Comparison of ENCODE assay signal across 17 cellular contexts in the genomic region with DNA sequence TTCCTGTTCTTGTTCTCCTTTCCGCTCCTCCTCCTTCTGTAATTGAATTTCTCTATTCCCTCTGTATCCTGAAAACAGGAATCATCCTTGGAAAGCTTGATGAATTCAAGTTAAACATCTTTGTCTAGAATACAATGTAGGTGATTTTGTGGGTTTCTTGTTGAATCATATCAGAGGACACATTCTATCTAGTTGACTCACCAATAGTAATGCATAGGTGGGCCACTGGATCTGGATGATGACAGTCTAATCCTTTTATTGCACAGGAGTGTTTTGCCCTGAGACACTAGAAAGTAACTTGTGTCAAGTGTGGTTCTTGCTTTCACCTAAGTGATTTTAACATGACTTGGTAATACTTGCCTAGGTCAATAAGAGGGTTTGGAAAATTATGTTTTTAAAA.
"Had no signal": no experiment of that assay in that cellular context is flagged by ENCODE, and none has a peak within 500 bp of the region (broad histone marks: within the 10 kb centered on the region; RNA-seq: fewer than 3 reads in every experiment).

No MANE protein-coding gene starts in this region.

- DNase-seq: activated CD4-positive, alpha-beta T cell treated with anti-CD3 and anti-CD28 coated beads, Interleukin-2, amount 50 U/mL, for 48 hours; activated CD8-positive, alpha-beta memory T cell treated with anti-CD3 and anti-CD28 coated beads, Interleukin-2, amount 10 ng/mL, durations not matched to agents 7 days and 5 days; activated naive CD4-positive, alpha-beta T cell treated with anti-CD3 and anti-CD28 coated beads, Interleukin-2, amount 50 U/mL, for 16 hours; activated T-cell treated with anti-CD3 and anti-CD28 coated beads, Interleukin-2, amount 50 U/mL, for 1 hour; adrenal gland; central memory CD4-positive, alpha-beta T cell; colonic mucosa; heart left ventricle; left ventricle myocardium inferior; naive thymus-derived CD8-positive, alpha-beta T cell; pancreas; upper lobe of right lung; WERI-Rb-1 had no signal

- H3K36me3 ChIP-seq: adrenal gland, colonic mucosa, heart left ventricle, left ventricle myocardium inferior, pancreas, thoracic aorta, upper lobe of right lung, WERI-Rb-1 had no signal

- H3K9me3 ChIP-seq: adrenal gland, colonic mucosa, pancreas, thoracic aorta, upper lobe of right lung had no signal

- H3K27me3 ChIP-seq: adrenal gland, colonic mucosa, heart left ventricle, pancreas, upper lobe of right lung had no signal

- H3K9me3 Mint-ChIP-seq: T-helper 1 cell treated with Interleukin-12 subunit alpha and Interleukin-12 subunit beta and Interleukin-4 antibody, amounts not matched to agents 30 μg/mL and 1 μg/mL, for 36 hours had no signal

- H3K27ac ChIP-seq: adrenal gland, colonic mucosa, heart left ventricle, left ventricle myocardium inferior, pancreas, thoracic aorta, upper lobe of right lung, WERI-Rb-1 had no signal

- H3K27ac Mint-ChIP-seq: activated CD8-positive, alpha-beta memory T cell treated with anti-CD3 and anti-CD28 coated beads, Interleukin-2, amount 10 ng/mL, durations not matched to agents 7 days and 5 days; memory B cell; naive thymus-derived CD8-positive, alpha-beta T cell; stimulated activated effector memory CD8-positive, alpha-beta T cell treated with anti-CD3 and anti-CD28 coated beads, Interleukin-12 subunit alpha, Interleukin-12 subunit beta, amount 100 ng/mL, for 72 hours; T-helper 1 cell treated with Interleukin-12 subunit alpha and Interleukin-12 subunit beta and Interleukin-4 antibody, amounts not matched to agents 30 μg/mL and 1 μg/mL, for 36 hours had no signal

- ATAC-seq: activated CD8-positive, alpha-beta memory T cell treated with anti-CD3 and anti-CD28 coated beads, Interleukin-2, amount 10 ng/mL, durations not matched to agents 7 days and 5 days; heart left ventricle; naive thymus-derived CD8-positive, alpha-beta T cell; pancreas; stimulated activated effector memory CD8-positive, alpha-beta T cell treated with anti-CD3 and anti-CD28 coated beads, Interleukin-12 subunit alpha, Interleukin-12 subunit beta, amount 100 ng/mL, for 72 hours; upper lobe of right lung had no signal

- H3K4me3 ChIP-seq: adrenal gland, colonic mucosa, heart left ventricle, left ventricle myocardium inferior, pancreas, thoracic aorta, upper lobe of right lung had no signal

- H3K36me3 Mint-ChIP-seq: activated CD8-positive, alpha-beta memory T cell treated with anti-CD3 and anti-CD28 coated beads, Interleukin-2, amount 10 ng/mL, durations not matched to agents 7 days and 5 days; memory B cell; naive thymus-derived CD8-positive, alpha-beta T cell; stimulated activated effector memory CD8-positive, alpha-beta T cell treated with anti-CD3 and anti-CD28 coated beads, Interleukin-12 subunit alpha, Interleukin-12 subunit beta, amount 100 ng/mL, for 72 hours had no signal

- H3K4me1 ChIP-seq: adrenal gland, colonic mucosa, heart left ventricle, left ventricle myocardium inferior, pancreas, upper lobe of right lung had no signal
